Comparison of ENCODE assay signal across 2 cellular contexts in genomic region chr22:39475337-39475736, GRCh38.
TF ChIP-seq lines count a peak whose summit lies in the region.

No MANE protein-coding gene starts in this region.

TF ChIP-seq in SK-N-SH, 30 proteins besides CTCF, POLR2A, EP300 and RAD21 (continued from another document):
- no peak for TF ChIP-seq REST (IDR thresholded peaks at IDR 0.05; ENCODE audit: low read depth, low read length)
- TF ChIP-seq, protein P1, sequence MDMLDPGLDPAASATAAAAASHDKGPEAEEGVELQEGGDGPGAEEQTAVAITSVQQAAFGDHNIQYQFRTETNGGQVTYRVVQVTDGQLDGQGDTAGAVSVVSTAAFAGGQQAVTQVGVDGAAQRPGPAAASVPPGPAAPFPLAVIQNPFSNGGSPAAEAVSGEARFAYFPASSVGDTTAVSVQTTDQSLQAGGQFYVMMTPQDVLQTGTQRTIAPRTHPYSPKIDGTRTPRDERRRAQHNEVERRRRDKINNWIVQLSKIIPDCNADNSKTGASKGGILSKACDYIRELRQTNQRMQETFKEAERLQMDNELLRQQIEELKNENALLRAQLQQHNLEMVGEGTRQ (IDR thresholded peaks at IDR 0.05; ENCODE audit: borderline replicate concordance, low read depth, low read length): no peak
- no peak for TF ChIP-seq TEAD4 (IDR thresholded peaks at IDR 0.05; ENCODE audit: borderline replicate concordance, insufficient read depth)
- TF ChIP-seq MXI1 (IDR thresholded peaks at IDR 0.05; ENCODE audit: low read depth, low read length): no peak
- TF ChIP-seq MAX (IDR thresholded peaks at IDR 0.05; ENCODE audit: low read depth): no peak
- TF ChIP-seq NFIC (IDR thresholded peaks at IDR 0.05; ENCODE audit: borderline replicate concordance): no peak
- no peak for TF ChIP-seq YY1 (IDR thresholded peaks at IDR 0.05; ENCODE audit: low read depth)
- TF ChIP-seq RFX5 (IDR thresholded peaks at IDR 0.05; ENCODE audit: low read length): no peak
- no peak for TF ChIP-seq RCOR1 (IDR thresholded peaks at IDR 0.05; ENCODE audit: low read length)

TF ChIP-seq in SK-N-SH treated with all-trans-retinoic acid at 6 μM for 48 hours, 23 proteins besides CTCF, POLR2A, EP300 and RAD21 (continued from another document):
- TF ChIP-seq, protein P2, sequence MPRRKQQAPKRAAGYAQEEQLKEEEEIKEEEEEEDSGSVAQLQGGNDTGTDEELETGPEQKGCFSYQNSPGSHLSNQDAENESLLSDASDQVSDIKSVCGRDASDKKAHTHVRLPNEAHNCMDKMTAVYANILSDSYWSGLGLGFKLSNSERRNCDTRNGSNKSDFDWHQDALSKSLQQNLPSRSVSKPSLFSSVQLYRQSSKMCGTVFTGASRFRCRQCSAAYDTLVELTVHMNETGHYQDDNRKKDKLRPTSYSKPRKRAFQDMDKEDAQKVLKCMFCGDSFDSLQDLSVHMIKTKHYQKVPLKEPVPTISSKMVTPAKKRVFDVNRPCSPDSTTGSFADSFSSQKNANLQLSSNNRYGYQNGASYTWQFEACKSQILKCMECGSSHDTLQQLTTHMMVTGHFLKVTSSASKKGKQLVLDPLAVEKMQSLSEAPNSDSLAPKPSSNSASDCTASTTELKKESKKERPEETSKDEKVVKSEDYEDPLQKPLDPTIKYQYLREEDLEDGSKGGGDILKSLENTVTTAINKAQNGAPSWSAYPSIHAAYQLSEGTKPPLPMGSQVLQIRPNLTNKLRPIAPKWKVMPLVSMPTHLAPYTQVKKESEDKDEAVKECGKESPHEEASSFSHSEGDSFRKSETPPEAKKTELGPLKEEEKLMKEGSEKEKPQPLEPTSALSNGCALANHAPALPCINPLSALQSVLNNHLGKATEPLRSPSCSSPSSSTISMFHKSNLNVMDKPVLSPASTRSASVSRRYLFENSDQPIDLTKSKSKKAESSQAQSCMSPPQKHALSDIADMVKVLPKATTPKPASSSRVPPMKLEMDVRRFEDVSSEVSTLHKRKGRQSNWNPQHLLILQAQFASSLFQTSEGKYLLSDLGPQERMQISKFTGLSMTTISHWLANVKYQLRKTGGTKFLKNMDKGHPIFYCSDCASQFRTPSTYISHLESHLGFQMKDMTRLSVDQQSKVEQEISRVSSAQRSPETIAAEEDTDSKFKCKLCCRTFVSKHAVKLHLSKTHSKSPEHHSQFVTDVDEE (CRISPR knock-in tag; IDR thresholded peaks at IDR 0.05): no peak
- TF ChIP-seq CSDC2 (CRISPR knock-in tag; IDR thresholded peaks at IDR 0.05): no peak
- TF ChIP-seq CSRNP3 (CRISPR knock-in tag; IDR thresholded peaks at IDR 0.05): no peak
- TF ChIP-seq TCF4 (CRISPR knock-in tag; IDR thresholded peaks at IDR 0.05; ENCODE audit: borderline replicate concordance): no peak
- TF ChIP-seq TOX (CRISPR knock-in tag; IDR thresholded peaks at IDR 0.05; ENCODE audit: borderline replicate concordance): no peak
- no peak for TF ChIP-seq ZNF70 (CRISPR knock-in tag; IDR thresholded peaks at IDR 0.05)
- no peak for TF ChIP-seq ZFP3 (CRISPR knock-in tag; IDR thresholded peaks at IDR 0.05)
TF ChIP-seq in SK-N-SH treated with all-trans-retinoic acid at 6 μM for 48 hours: peak in this region for 0.
